ENCODE assay signal across 1 cellular context in genomic region chr1:74732960-74733615, GRCh38.
TF ChIP-seq lines count a peak whose summit lies in the region.

TSS of gene CRYZ (minus strand) at chr1:74733050. CDS start at chr1:74724821, 8,229 bp downstream.
TSS of gene TYW3 (plus strand) at chr1:74733152. CDS start at chr1:74733245, 93 bp downstream.

TF ChIP-seq in HepG2, 621 proteins besides CTCF, POLR2A, EP300 and RAD21 (continued from another document and continues in another):
- peak; percentile 57 for TF ChIP-seq PAXIP1 (CRISPR knock-in tag; conservative IDR thresholded peaks at IDR 0.05)
- peak; percentile 65; the same call in 1 of the 2 replicates for TF ChIP-seq ZNF615 (CRISPR knock-in tag; IDR thresholded peaks at IDR 0.05; ENCODE audit: borderline replicate concordance)
- peak; percentile 15; the same call in 1 of the 2 replicates for TF ChIP-seq TBX3 (IDR thresholded peaks at IDR 0.05; ENCODE audit: borderline replicate concordance)
- no peak for TF ChIP-seq NCOA5 (CRISPR knock-in tag; IDR thresholded peaks at IDR 0.05)
- no peak for TF ChIP-seq ZNF30 (CRISPR knock-in tag; IDR thresholded peaks at IDR 0.05)
- TF ChIP-seq RBM22 (optimal IDR thresholded peaks at IDR 0.05; ENCODE audit: low read length) = no peak
- TF ChIP-seq EZH2 (conservative IDR thresholded peaks at IDR 0.05; ENCODE audit: low read depth, low read length) = no peak
- 0 out of 2 replicates have a peak, but pooled peaks have one; percentile 18 for TF ChIP-seq ZBTB7A (CRISPR knock-in tag; IDR thresholded peaks at IDR 0.05)
- TF ChIP-seq REXO4 (CRISPR knock-in tag; IDR thresholded peaks at IDR 0.05; ENCODE audit: borderline replicate concordance) = no peak
- TF ChIP-seq NFYB (CRISPR knock-in tag; IDR thresholded peaks at IDR 0.05) = no peak
- no peak for TF ChIP-seq ZNF18 (CRISPR knock-in tag; IDR thresholded peaks at IDR 0.05; ENCODE audit: insufficient replicate concordance)
- peak; percentile 25 for TF ChIP-seq TBL1XR1 (IDR thresholded peaks at IDR 0.05; ENCODE audit: borderline replicate concordance, low read length, partially characterized antibody)
- TF ChIP-seq ZNF784 (CRISPR knock-in tag; IDR thresholded peaks at IDR 0.05; ENCODE audit: borderline replicate concordance) = no peak
- TF ChIP-seq NR3C1 (CRISPR knock-in tag; IDR thresholded peaks at IDR 0.05) = no peak
- no peak for TF ChIP-seq E2F1 (CRISPR knock-in tag; IDR thresholded peaks at IDR 0.05)
- peak; percentile 68 for TF ChIP-seq TFDP1 (CRISPR knock-in tag; IDR thresholded peaks at IDR 0.05; ENCODE audit: borderline replicate concordance)
- TF ChIP-seq PREB (CRISPR knock-in tag; IDR thresholded peaks at IDR 0.05) = no peak
- TF ChIP-seq ZNF501 (CRISPR knock-in tag; IDR thresholded peaks at IDR 0.05) = peak; percentile 85
- no peak for TF ChIP-seq ATF1 (CRISPR knock-in tag; IDR thresholded peaks at IDR 0.05)
- no peak for TF ChIP-seq RELA (CRISPR knock-in tag; IDR thresholded peaks at IDR 0.05)
- no peak for TF ChIP-seq SRSF9 (IDR thresholded peaks at IDR 0.05; ENCODE audit: borderline replicate concordance, insufficient read depth, low read depth, low read length, poor library complexity, severe bottlenecking)
- TF ChIP-seq LRRFIP1 (CRISPR knock-in tag; conservative IDR thresholded peaks at IDR 0.05) = no peak
- TF ChIP-seq DDIT3 (CRISPR knock-in tag; IDR thresholded peaks at IDR 0.05) = no peak
- TF ChIP-seq ZNF512 (CRISPR knock-in tag; IDR thresholded peaks at IDR 0.05) = no peak
- TF ChIP-seq ZNF816 (CRISPR knock-in tag; IDR thresholded peaks at IDR 0.05; ENCODE audit: borderline replicate concordance) = 0 out of 2 replicates have a peak, but pooled peaks have one; percentile 26
- TF ChIP-seq PBX3 (CRISPR knock-in tag; IDR thresholded peaks at IDR 0.05; ENCODE audit: borderline replicate concordance) = no peak
- no peak for TF ChIP-seq RFXANK (CRISPR knock-in tag; IDR thresholded peaks at IDR 0.05)
- TF ChIP-seq ELF4 (CRISPR knock-in tag; IDR thresholded peaks at IDR 0.05; ENCODE audit: borderline replicate concordance) = peak; percentile 70; the same call in 1 of the 2 replicates
- no peak for TF ChIP-seq MEF2D (CRISPR knock-in tag; IDR thresholded peaks at IDR 0.05)
- TF ChIP-seq ZNF136 (CRISPR knock-in tag; IDR thresholded peaks at IDR 0.05; ENCODE audit: low read depth) = no peak
- no peak for TF ChIP-seq ZBTB1 (CRISPR knock-in tag; IDR thresholded peaks at IDR 0.05; ENCODE audit: borderline replicate concordance)
- no peak for TF ChIP-seq ZNF597 (CRISPR knock-in tag; IDR thresholded peaks at IDR 0.05)
- TF ChIP-seq CREB1 (IDR thresholded peaks at IDR 0.05) = no peak
- TF ChIP-seq CREB1 (CRISPR knock-in tag; IDR thresholded peaks at IDR 0.05) = peak; percentile 90
- TF ChIP-seq IRX3 (CRISPR knock-in tag; IDR thresholded peaks at IDR 0.05; ENCODE audit: borderline replicate concordance, low read depth) = no peak
- TF ChIP-seq ZNF484 (CRISPR knock-in tag; IDR thresholded peaks at IDR 0.05; ENCODE audit: borderline replicate concordance, low read depth) = no peak
- peak; percentile 63; the same call in 1 of the 2 replicates for TF ChIP-seq PHF21A (CRISPR knock-in tag; IDR thresholded peaks at IDR 0.05)
- TF ChIP-seq DMAP1 (CRISPR knock-in tag; IDR thresholded peaks at IDR 0.05) = peak; percentile 82
- TF ChIP-seq KDM5B (CRISPR knock-in tag; IDR thresholded peaks at IDR 0.05; ENCODE audit: borderline replicate concordance) = peak; percentile 83; the same call in 1 of the 2 replicates
- TF ChIP-seq ZEB1 (IDR thresholded peaks at IDR 0.05; ENCODE audit: insufficient replicate concordance, low read depth) = no peak
- TF ChIP-seq ZNF564 (CRISPR knock-in tag; IDR thresholded peaks at IDR 0.05) = no peak
- peak; percentile 95 for TF ChIP-seq POGZ (CRISPR knock-in tag; IDR thresholded peaks at IDR 0.05)
- no peak; the same call in 1 of the 2 replicates for TF ChIP-seq SIX1 (CRISPR knock-in tag; IDR thresholded peaks at IDR 0.05; ENCODE audit: borderline replicate concordance)
- TF ChIP-seq PITX1 (CRISPR knock-in tag; IDR thresholded peaks at IDR 0.05) = peak; percentile 54; the same call in 1 of the 2 replicates
- no peak for TF ChIP-seq SNAPC2 (CRISPR knock-in tag; IDR thresholded peaks at IDR 0.05)
